ENCODE assay signal across 8 cellular contexts in the genomic region with DNA sequence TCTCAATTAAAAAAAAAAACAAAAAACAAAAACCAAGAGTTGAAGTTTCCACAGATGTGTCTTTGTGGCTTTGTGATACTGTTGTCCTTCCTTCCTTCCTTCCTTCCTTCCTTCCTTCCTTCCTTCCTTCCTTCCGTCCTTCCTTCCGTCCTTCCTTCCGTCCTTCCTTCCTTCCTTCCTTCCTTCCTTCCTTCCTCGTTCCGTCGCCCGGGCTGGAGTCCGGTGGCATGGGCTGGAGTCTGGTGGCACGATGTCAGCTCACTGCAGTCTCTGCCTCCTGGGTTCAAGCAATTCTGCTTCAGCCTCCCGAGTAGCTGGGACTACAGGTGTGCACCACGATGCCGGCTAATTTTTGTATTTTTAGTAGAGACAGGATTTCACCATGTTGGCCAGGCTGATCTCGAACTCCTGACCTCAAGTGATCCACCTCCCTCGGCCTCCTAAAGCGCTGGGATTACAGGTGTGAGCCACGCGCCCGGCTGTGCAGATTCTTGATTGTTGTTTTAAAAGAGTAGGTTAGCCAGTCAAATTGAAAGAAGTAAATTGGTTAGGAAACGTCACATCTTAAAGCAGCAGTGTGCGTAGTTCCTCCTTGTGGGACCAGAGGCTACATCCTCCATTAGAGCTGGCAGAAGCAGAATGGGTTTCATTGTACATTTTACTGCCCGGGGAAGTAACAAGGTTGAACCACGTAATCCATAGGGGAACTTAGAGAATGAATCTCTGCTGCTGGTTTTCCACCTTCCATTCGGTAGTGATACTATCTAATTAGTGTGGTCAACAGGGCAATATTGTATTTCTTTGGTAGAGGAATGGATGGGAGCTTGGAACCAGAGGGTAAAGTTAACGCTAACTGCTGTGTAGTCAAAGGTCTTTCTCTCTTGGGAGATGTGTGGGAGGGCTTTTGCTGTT. TPM values are rescaled to one million over a fixed set of nuclear protein-coding genes. Genes with fewer than 3 reads are reported as not detected.
DNase-seq lines count a peak whose midpoint lies in the region; ATAC-seq and TF ChIP-seq lines count a peak whose summit lies in the region.

No MANE protein-coding gene starts in this region.

- H3K79me2 ChIP-seq in smooth muscle cell (ENCODE audit: low read depth): peaks cover 100% of the 10 kb centered on the region

- no peaks in the 10 kb centered on the region for H3K9me3 ChIP-seq in smooth muscle cell (replicated peaks; ENCODE audit: low read depth)

- peaks cover 100% of the 10 kb centered on the region for H4K20me1 ChIP-seq in smooth muscle cell (ENCODE audit: low read depth)

- no peak overlapping the region for H3K4me2 ChIP-seq in smooth muscle cell

- DNase-seq in activated T-cell treated with anti-CD3 and anti-CD28 coated beads, Interleukin-2, amount 50 U/mL, for 24 hours: no peak
- no peak for DNase-seq in activated T-cell treated with anti-CD3 and anti-CD28 coated beads, Interleukin-2, amount 50 U/mL, for 1 hour
- DNase-seq in T-cell: no peak
- DNase-seq in smooth muscle cell (lab: John Stamatoyannopoulos, UW; ENCODE audit: unreplicated experiment): no peak
- DNase-seq in cerebellum (ENCODE audit: low spot score): no peak

- no peak overlapping the region for H3K4me3 Mint-ChIP-seq in activated T-cell treated with anti-CD3 and anti-CD28 coated beads, Interleukin-2, amount 50 U/mL, for 24 hours
- peak overlapping the region in 2 of 3 donors; percentile 38 to 47 for H3K4me3 Mint-ChIP-seq in T-cell

- H3K9ac ChIP-seq in smooth muscle cell (ENCODE audit: low read depth): no peak overlapping the region

- 86% methylated on average over 19 of the region's 24 CpGs for WGBS in smooth muscle cell (ENCODE audit: low lambda C conversion rate)

- peaks cover 69% of the 10 kb centered on the region for H3K4me1 Mint-ChIP-seq in activated T-cell treated with anti-CD3 and anti-CD28 coated beads, Interleukin-2, amount 50 U/mL, for 24 hours (ENCODE audit: low read depth)
- H3K4me1 Mint-ChIP-seq in T-cell: peaks cover 63 to 73% (median 68%) of the 10 kb centered on the region in 3 donors

- no peak overlapping the region for H2AFZ ChIP-seq in smooth muscle cell (ENCODE audit: low read depth)

- H3K36me3 ChIP-seq in smooth muscle cell (ENCODE audit: low read depth): no peaks in the 10 kb centered on the region

- H3K4me1 ChIP-seq in smooth muscle cell (ENCODE audit: low read depth): peaks cover 9% of the 10 kb centered on the region

- peaks cover 7% of the 10 kb centered on the region for H3F3A ChIP-seq in smooth muscle cell (ENCODE audit: low read depth)

- ATAC-seq in HG02571 (IDR thresholded peaks at IDR 0.05; ENCODE audit: unreplicated experiment): peak; percentile 82
- ATAC-seq in T-cell (replicated peaks in 1 of 4): no peak
- ATAC-seq in GM21737 (IDR thresholded peaks at IDR 0.05; ENCODE audit: unreplicated experiment): no peak
- no peak for ATAC-seq in HG03097 (IDR thresholded peaks at IDR 0.05; ENCODE audit: low FRiP score, unreplicated experiment)

- H3K27me3 ChIP-seq in smooth muscle cell (ENCODE audit: low read depth): no peaks in the 10 kb centered on the region

- H3K27me3 Mint-ChIP-seq in activated T-cell treated with anti-CD3 and anti-CD28 coated beads, Interleukin-2, amount 50 U/mL, for 24 hours: no peaks in the 10 kb centered on the region
- H3K27me3 Mint-ChIP-seq in T-cell: no peaks in the 10 kb centered on the region

- H3K36me3 Mint-ChIP-seq in activated T-cell treated with anti-CD3 and anti-CD28 coated beads, Interleukin-2, amount 50 U/mL, for 24 hours (ENCODE audit: low read depth): peaks cover 77% of the 10 kb centered on the region
- H3K36me3 Mint-ChIP-seq in T-cell: peaks cover 32% of the 10 kb centered on the region

- H3K9me3 Mint-ChIP-seq in activated T-cell treated with anti-CD3 and anti-CD28 coated beads, Interleukin-2, amount 50 U/mL, for 24 hours: no peaks in the 10 kb centered on the region
- no peaks in the 10 kb centered on the region for H3K9me3 Mint-ChIP-seq in T-cell

- H3K27ac Mint-ChIP-seq in activated T-cell treated with anti-CD3 and anti-CD28 coated beads, Interleukin-2, amount 50 U/mL, for 24 hours: peak overlapping the region; percentile 88
- H3K27ac Mint-ChIP-seq in T-cell: peak overlapping the region; percentile 41 to 69

- no peak for TF ChIP-seq CTCF in smooth muscle cell (IDR thresholded peaks at IDR 0.05; ENCODE audit: borderline replicate concordance, insufficient read depth, poor library complexity, severe bottlenecking)

- POLR2A ChIA-PET in T-cell (lab: Charles Lee): interaction anchor here in 1 of 2 donors (0.9 kb wide), 1 partner anchor 25 kb away, joined by 3 read pairs; no protein-coding TSS in a partner anchor

- H3K27ac ChIP-seq in smooth muscle cell (ENCODE audit: low read depth): peak overlapping the region; percentile 66

- CTCF ChIA-PET in T-cell (lab: Charles Lee): no interaction called here

- H3K4me3 ChIP-seq in smooth muscle cell: no peak overlapping the region

RNA-seq across cellular contexts. Expression of gene DNAJB6, which starts 20.6 kb away (rescaled TPM):
- total RNA-seq in T-cell (100 to 1,000 TPM in 2 of 5 donors, 10 to 100 TPM in 3; 80.7 to 195 (median 89.1) TPM), smooth muscle cell (104 and 111 TPM in 2 replicates), cerebellum (100 TPM)
- polyA plus RNA-seq in smooth muscle cell: 103 and 140 TPM in 2 replicates
